Comparison of ENCODE assay signal across 8 cellular contexts in the genomic region with DNA sequence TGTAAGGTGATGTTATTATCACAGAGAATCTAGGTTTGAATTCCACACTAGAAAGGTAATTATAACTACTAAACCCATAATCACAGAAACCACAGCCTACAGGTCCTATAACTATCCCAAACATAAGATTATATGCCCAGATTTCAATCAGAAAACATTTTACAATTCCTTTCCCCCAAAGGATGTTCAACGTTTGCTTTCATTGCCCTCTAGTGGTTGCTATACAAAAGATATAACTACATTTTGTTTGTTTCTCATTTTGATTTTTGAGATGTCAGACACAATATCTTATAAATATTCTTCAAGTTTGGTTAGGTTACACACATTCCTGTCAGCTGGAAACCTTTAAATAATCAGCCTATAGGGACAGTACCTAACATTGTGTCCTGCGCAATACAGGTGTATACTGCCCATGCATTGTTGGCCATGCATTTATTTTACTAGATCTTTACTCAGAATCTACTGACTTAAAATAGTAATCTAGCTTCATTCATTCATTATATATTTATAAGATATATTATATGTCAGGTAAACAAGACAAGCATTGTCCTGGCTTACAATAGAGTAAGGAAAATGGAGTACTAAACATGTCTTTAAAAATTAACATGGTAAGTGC.
A peak's percentile ranks its signal among the peaks of the same experiment; 100 is the strongest.
DNase-seq lines count a peak whose midpoint lies in the region; ATAC-seq and TF ChIP-seq lines count a peak whose summit lies in the region.

No MANE protein-coding gene starts in this region.

- no peaks in the 10 kb centered on the region for H3K4me1 Mint-ChIP-seq in chondrocyte (ENCODE audit: low read depth)

- H3K9me3 Mint-ChIP-seq in chondrocyte (ENCODE audit: low read depth): no peaks in the 10 kb centered on the region

- H3K79me2 ChIP-seq in parathyroid adenoma: no peaks in the 10 kb centered on the region

- no peaks in the 10 kb centered on the region for H3K4me1 ChIP-seq in parathyroid adenoma

- H3K4me3 ChIP-seq in parathyroid adenoma (ENCODE audit: low read depth, low read length): no peak overlapping the region

- no peak overlapping the region for H2AFZ ChIP-seq in parathyroid adenoma

- H3K27me3 ChIP-seq in parathyroid adenoma (ENCODE audit: control insufficient read depth, insufficient read depth, low read length): no peaks in the 10 kb centered on the region

- peaks cover 27% of the 10 kb centered on the region for H3K27me3 Mint-ChIP-seq in chondrocyte (ENCODE audit: low read depth)

- no peaks in the 10 kb centered on the region for H3K36me3 ChIP-seq in parathyroid adenoma (ENCODE audit: control insufficient read depth, insufficient read depth, low read length)

- no peaks in the 10 kb centered on the region for H3K9me3 ChIP-seq in parathyroid adenoma (ENCODE audit: control insufficient read depth, low read length)

- TF ChIP-seq CTCF in chondrocyte (IDR thresholded peaks at IDR 0.05) (peak; percentile 85), parathyroid adenoma (IDR thresholded peaks at IDR 0.05) (peak; percentile 43)

- H3K4me2 ChIP-seq in parathyroid adenoma (ENCODE audit: low read length): no peak overlapping the region

- ATAC-seq in GM18502 (IDR thresholded peaks at IDR 0.05; ENCODE audit: poor library complexity, unreplicated experiment) (no peak), HG02884 (IDR thresholded peaks at IDR 0.05; ENCODE audit: unreplicated experiment) (no peak)

- H3K36me3 Mint-ChIP-seq in chondrocyte (ENCODE audit: low read depth): no peaks in the 10 kb centered on the region

- no peak overlapping the region for H3K27ac Mint-ChIP-seq in chondrocyte (ENCODE audit: unreplicated experiment)

- no peak overlapping the region for H3K4me3 Mint-ChIP-seq in chondrocyte (ENCODE audit: unreplicated experiment)

- H3K9ac ChIP-seq in parathyroid adenoma: no peak overlapping the region

- DNase-seq in NCI-H2171 treated with DMSO at 0.1 percent for 48 hours (lab: John Stamatoyannopoulos, UW) (peak; percentile 23), NCI-H2171 (lab: John Stamatoyannopoulos, UW) (no peak), NCI-H345 (lab: John Stamatoyannopoulos, UW) (peak; percentile 19), chondrocyte (ENCODE audit: low spot score) (no peak), HCEC 1CT (no peak)

- H3K27ac ChIP-seq in parathyroid adenoma: no peak overlapping the region

Comparison
In these comparisons a context has a peak if more than half of its experiments do, and no peak if none do; other contexts are left out.
1. DNase-seq: peak in NCI-H2171 treated with DMSO at 0.1 percent for 48 hours (single experiment) and NCI-H345 (single experiment); none in NCI-H2171 (single experiment), chondrocyte (single experiment) and HCEC 1CT (single experiment).